1 cellular context compared by ENCODE assay signal in the genomic region with DNA sequence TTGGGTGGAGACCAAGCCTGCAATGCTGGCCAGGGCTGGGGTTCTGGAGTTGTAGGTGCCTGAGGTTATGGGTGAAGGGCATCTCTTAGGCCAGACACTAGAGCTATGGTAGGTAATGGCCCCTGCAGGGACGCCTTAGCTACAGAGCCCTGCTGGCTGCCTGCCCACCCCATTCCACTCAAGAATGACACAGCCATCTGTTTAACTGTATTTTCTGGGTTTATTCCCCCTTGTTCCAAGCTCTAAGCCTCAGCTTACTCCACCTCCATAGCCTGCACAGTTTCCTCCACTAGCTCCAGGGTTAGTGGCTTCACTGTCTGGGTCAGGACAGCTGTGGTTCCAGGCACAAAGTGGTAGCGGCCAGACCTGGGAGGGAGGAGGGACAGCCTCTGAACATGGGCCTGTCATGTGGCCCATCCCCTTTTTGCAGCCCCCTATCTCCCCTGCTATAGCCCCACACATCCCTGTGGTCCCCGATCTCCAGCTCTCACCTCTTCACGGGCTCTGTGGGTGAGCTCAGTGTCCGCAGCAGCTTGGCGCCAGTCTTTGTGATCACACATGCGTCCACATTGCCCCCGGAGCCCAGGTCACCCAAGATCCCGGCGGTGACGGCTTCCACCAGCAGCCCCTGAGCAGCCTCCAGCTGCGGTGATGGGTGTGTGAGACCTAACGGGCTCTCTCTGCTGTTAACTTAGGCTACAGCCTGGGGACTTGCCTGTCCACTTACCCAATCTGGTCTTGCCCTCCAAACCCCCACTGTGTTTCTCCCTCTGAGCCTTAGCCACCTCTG.
TF ChIP-seq lines count a peak whose summit lies in the region.

No MANE protein-coding gene starts in this region.

TF ChIP-seq in SK-N-SH, 30 proteins besides CTCF, POLR2A, EP300 and RAD21:
- TF ChIP-seq POLR2AphosphoS5 (IDR thresholded peaks at IDR 0.05; ENCODE audit: low read depth, low read length) (peak; percentile 2; the same call in 1 of the 2 replicates), GATA2 (CRISPR knock-in tag; IDR thresholded peaks at IDR 0.05) (no peak), FOXJ3 (CRISPR knock-in tag; IDR thresholded peaks at IDR 0.05) (no peak), SMC3 (IDR thresholded peaks at IDR 0.05; ENCODE audit: low read depth, low read length) (no peak), ELF1 (IDR thresholded peaks at IDR 0.05) (no peak), FOSL2 (IDR thresholded peaks at IDR 0.05; ENCODE audit: borderline replicate concordance, low read depth) (no peak)
